Comparison of ENCODE assay signal across 8 cellular contexts in genomic region chr4:181810658-181811057, GRCh38.
"Had no signal": no experiment of that assay in that cellular context is flagged by ENCODE, and none has a peak within 500 bp of the region (broad histone marks: within the 10 kb centered on the region; RNA-seq: fewer than 3 reads in every experiment).

No MANE protein-coding gene starts in this region.

- FAIRE-seq: H1, H54, HepG2, K562 had no signal

- ATAC-seq: GM23338, HepG2, K562 had no signal

- DNase-seq: H9, HCEC 1CT, KG1 had no signal

- H3K4me3 ChIP-seq: GM23338, K562 had no signal

- H3K4me2 ChIP-seq: GM23338 had no signal

- H3K27ac Mint-ChIP-seq: GM23338, H9 had no signal

- H3K9me3 Mint-ChIP-seq: GM23338, H9 had no signal

- H3K4me3 Mint-ChIP-seq: GM23338, H9 had no signal

- H3K4me1 Mint-ChIP-seq: GM23338, H9 had no signal
